8 cellular contexts compared by ENCODE assay signal in the genomic region with DNA sequence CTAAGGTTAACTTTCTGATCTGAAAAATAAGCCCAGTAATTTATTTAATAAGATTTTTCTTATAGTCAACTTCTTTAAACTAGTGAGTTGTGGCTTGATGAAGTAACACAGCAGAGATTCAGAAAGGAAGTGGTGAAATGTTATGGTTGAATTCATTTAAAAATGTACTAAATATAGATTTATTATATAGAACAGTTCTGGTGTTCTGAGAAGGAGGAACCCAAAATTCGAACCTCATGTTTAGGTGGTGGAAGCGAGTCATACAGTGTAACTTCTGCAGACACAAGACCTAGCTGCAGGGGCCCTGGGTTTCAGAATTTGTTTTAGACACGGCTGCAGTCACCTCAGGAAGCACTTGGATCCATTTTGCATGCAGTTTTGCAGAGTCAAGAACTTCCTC.
DNase-seq lines count a peak whose midpoint lies in the region; ATAC-seq and TF ChIP-seq lines count a peak whose summit lies in the region.
"Had no signal": no experiment of that assay in that cellular context is flagged by ENCODE, and none has a peak within 500 bp of the region (broad histone marks: within the 10 kb centered on the region; RNA-seq: fewer than 3 reads in every experiment).

No MANE protein-coding gene starts in this region.

- no peaks in the 10 kb centered on the region for H3K36me3 Mint-ChIP-seq in natural killer cell

- H3K9me3 Mint-ChIP-seq in natural killer cell = no peaks in the 10 kb centered on the region

- no peak overlapping the region for H3K27ac Mint-ChIP-seq in natural killer cell

- DNase-seq in NOMO-1 treated with dmso at 0.1 percent for 144 hours (lab: John Stamatoyannopoulos, UW; ENCODE audit: unreplicated experiment) (peak; percentile 89), natural killer cell (no peak), DMS79 treated with DMSO at 0.1 percent for 48 hours (lab: John Stamatoyannopoulos, UW) (no peak), ureter (ENCODE audit: low spot score) (no peak)
- DNase-seq: NK-92 treated with Interleukin-12 subunit alpha and Interleukin-12 subunit beta, amount 100 ng/mL, for 24 hours had no signal

- H3K4me1 Mint-ChIP-seq in natural killer cell = peaks cover 19 to 21% of the 10 kb centered on the region in 2 donors

- intact Hi-C loops in natural killer cell (cut with micrococcal nuclease) = no loop called here

- H3K27me3 Mint-ChIP-seq in natural killer cell (ENCODE audit: low read depth in 2 of 2) = no peaks in the 10 kb centered on the region

- H3K4me3 Mint-ChIP-seq in natural killer cell = no peak overlapping the region

- ATAC-seq in GM18907 (IDR thresholded peaks at IDR 0.05; ENCODE audit: unreplicated experiment) (peak; percentile 54), HG02852 (IDR thresholded peaks at IDR 0.05; ENCODE audit: unreplicated experiment) (peak; percentile 69), natural killer cell (peak in 2 of 3 donors; percentile 33 to 36), HG03280 (IDR thresholded peaks at IDR 0.05; ENCODE audit: unreplicated experiment) (no peak)

- no peak for TF ChIP-seq CTCF in natural killer cell (IDR thresholded peaks at IDR 0.05)
